17 cellular contexts compared by ENCODE assay signal in genomic region chr15:68403161-68403941, GRCh38.
"Had no signal": no experiment of that assay in that cellular context is flagged by ENCODE, and none has a peak within 500 bp of the region (broad histone marks: within the 10 kb centered on the region; RNA-seq: fewer than 3 reads in every experiment).

No MANE protein-coding gene starts in this region.

- ATAC-seq: sciatic nerve; stimulated activated naive CD8-positive, alpha-beta T cell treated with anti-CD3 and anti-CD28 coated beads, Interleukin-15, Interleukin-2, amounts not matched to agents 100 U/mL and 50 U/mL, for 24 hours; T-helper 17 cell had no signal

- H3K27ac ChIP-seq: prostate gland, testis had no signal

- H3K36me3 Mint-ChIP-seq: activated naive CD8-positive, alpha-beta T cell treated with anti-CD3 and anti-CD28 coated beads, Interleukin-2, amount 10 ng/mL, durations not matched to agents 7 days and 5 days had no signal

- H3K36me3 ChIP-seq: prostate gland, spleen had no signal

- H3K4me3 Mint-ChIP-seq: activated naive CD8-positive, alpha-beta T cell treated with anti-CD3 and anti-CD28 coated beads, Interleukin-2, amount 10 ng/mL, durations not matched to agents 7 days and 5 days; activated T-cell treated with anti-CD3 and anti-CD28 coated beads, Interleukin-2, amount 50 U/mL, for 72 hours; naive thymus-derived CD4-positive, alpha-beta T cell; T-helper 17 cell had no signal

- H3K27ac Mint-ChIP-seq: activated T-cell treated with anti-CD3 and anti-CD28 coated beads, Interleukin-2, amount 50 U/mL, for 72 hours; naive thymus-derived CD4-positive, alpha-beta T cell; T-helper 17 cell had no signal

- H3K27me3 ChIP-seq: spleen, testis had no signal

- DNase-seq: activated CD4-positive, alpha-beta T cell treated with anti-CD3 and anti-CD28 coated beads, Interleukin-2, amount 50 U/mL, for 1 hour; activated naive CD8-positive, alpha-beta T cell treated with anti-CD3 and anti-CD28 coated beads, Interleukin-2, amount 10 ng/mL, durations not matched to agents 7 days and 5 days; activated T-cell treated with anti-CD3 and anti-CD28 coated beads, Interleukin-2, amount 50 U/mL, for 72 hours; aorta; cortex of kidney; hypothalamus; nucleus accumbens; SIG-M5; stimulated activated CD4-positive, alpha-beta T cell treated with anti-CD3 and anti-CD28 coated beads, Interleukin-1b, Interleukin-23, amount 100 ng/mL, for 48 hours; stimulated activated naive CD8-positive, alpha-beta T cell treated with anti-CD3 and anti-CD28 coated beads, Interleukin-15, Interleukin-2, amounts not matched to agents 100 U/mL and 50 U/mL, for 24 hours; T-helper 17 cell had no signal

- FAIRE-seq: TTC549 had no signal

- H3K4me3 ChIP-seq: prostate gland, spleen, testis had no signal

- H3K9me3 ChIP-seq: prostate gland, testis had no signal

- H3K4me1 ChIP-seq: prostate gland, testis had no signal

- H3K4me1 Mint-ChIP-seq: T-helper 17 cell had no signal
